In genomic region chr12:122402264-122402663, GRCh38 we compare ENCODE assay signal across 21 cellular contexts.
"Had no signal": no experiment of that assay in that cellular context is flagged by ENCODE, and none has a peak within 500 bp of the region (broad histone marks: within the 10 kb centered on the region; RNA-seq: fewer than 3 reads in every experiment).

No MANE protein-coding gene starts in this region.

- H3K27me3 ChIP-seq: ascending aorta, cardiac muscle cell, ovary, spleen, suprapubic skin had no signal

- H3K4me3 ChIP-seq: ascending aorta, cardiac muscle cell, ovary, spleen, suprapubic skin had no signal

- H3K36me3 ChIP-seq: cardiac muscle cell, ovary, suprapubic skin had no signal

- H3K9me3 ChIP-seq: ascending aorta, ovary, spleen, suprapubic skin had no signal

- ATAC-seq: activated naive CD8-positive, alpha-beta T cell treated with anti-CD3 and anti-CD28 coated beads, Interleukin-2, amount 50 U/mL, for 24 hours; activated T-cell treated with anti-CD3 and anti-CD28 coated beads, Interleukin-2, amount 50 U/mL, for 72 hours had no signal

- DNase-seq: activated CD4-positive, alpha-beta T cell treated with anti-CD3 and anti-CD28 coated beads for 4 hours; activated CD8-positive, alpha-beta memory T cell treated with anti-CD3 and anti-CD28 coated beads, Interleukin-2, amount 50 U/mL, for 4 hours; activated CD8-positive, alpha-beta T cell treated with anti-CD3 and anti-CD28 coated beads for 36 hours; activated gamma-delta T cell treated with Interleukin-2 at 50 U/mL for 16 hours; activated naive CD8-positive, alpha-beta T cell treated with anti-CD3 and anti-CD28 coated beads, Interleukin-2, amount 50 U/mL, for 24 hours; activated T-cell treated with anti-CD3 and anti-CD28 coated beads, Interleukin-2, amount 50 U/mL, for 72 hours; hippocampal formation; kidney glomerular epithelial cell; nephron progenitor cell; ovary; spleen; stimulated activated CD4-positive, alpha-beta T cell treated with anti-CD3 and anti-CD28 coated beads, Interleukin-1b, Interleukin-23, amount 100 ng/mL, for 48 hours; stimulated activated naive CD4-positive, alpha-beta T cell; T-helper 9 cell had no signal

- FAIRE-seq: colon, endothelial cell of umbilical vein, urothelium cell line had no signal

- H3K27ac ChIP-seq: cardiac muscle cell, ovary, spleen, suprapubic skin, VCaP had no signal
